In genomic region chr9:112884721-112885120, GRCh38 we compare ENCODE assay signal across 1 cellular context.
TF ChIP-seq lines count a peak whose summit lies in the region.

No MANE protein-coding gene starts in this region.

TF ChIP-seq in WTC11, 78 proteins besides CTCF, POLR2A, EP300 and RAD21 (continued from another document):
- no peak for TF ChIP-seq AR (CRISPR knock-in tag; IDR thresholded peaks at IDR 0.05)
- TF ChIP-seq SP1 (CRISPR knock-in tag; conservative IDR thresholded peaks at IDR 0.05) = no peak
- TF ChIP-seq NFE2L1 (CRISPR knock-in tag; IDR thresholded peaks at IDR 0.05) = no peak
- no peak for TF ChIP-seq ZNF416 (CRISPR knock-in tag; IDR thresholded peaks at IDR 0.05)
- no peak for TF ChIP-seq ZBTB21 (CRISPR knock-in tag; IDR thresholded peaks at IDR 0.05; ENCODE audit: borderline replicate concordance)
- no peak for TF ChIP-seq SOX15 (CRISPR knock-in tag; IDR thresholded peaks at IDR 0.05)
- no peak for TF ChIP-seq MLX (CRISPR knock-in tag; IDR thresholded peaks at IDR 0.05)
- TF ChIP-seq OVOL2 (CRISPR knock-in tag; IDR thresholded peaks at IDR 0.05; ENCODE audit: borderline replicate concordance) = no peak
- no peak for TF ChIP-seq ARID4B (CRISPR knock-in tag; IDR thresholded peaks at IDR 0.05; ENCODE audit: borderline replicate concordance)
- no peak for TF ChIP-seq ZNF263 (CRISPR knock-in tag; IDR thresholded peaks at IDR 0.05; ENCODE audit: low read depth)
- TF ChIP-seq JAZF1 (CRISPR knock-in tag; IDR thresholded peaks at IDR 0.05) = no peak
- TF ChIP-seq JUN (CRISPR knock-in tag; IDR thresholded peaks at IDR 0.05) = no peak
- no peak for TF ChIP-seq GTF2I (CRISPR knock-in tag; conservative IDR thresholded peaks at IDR 0.05)
- TF ChIP-seq FOXP4 (CRISPR knock-in tag; IDR thresholded peaks at IDR 0.05) = no peak
- no peak for TF ChIP-seq TP53 (CRISPR knock-in tag; IDR thresholded peaks at IDR 0.05)
